ENCODE assay signal across 8 cellular contexts in genomic region chr1:203320546-203321272, GRCh38. TPM values are rescaled to one million over a fixed set of nuclear protein-coding genes. Genes with fewer than 3 reads are reported as not detected.
DNase-seq lines count a peak whose midpoint lies in the region; ATAC-seq and TF ChIP-seq lines count a peak whose summit lies in the region.

No MANE protein-coding gene starts in this region.

- ATAC-seq in GM21786 (IDR thresholded peaks at IDR 0.05; ENCODE audit: unreplicated experiment) (peak; percentile 60), mucosa of descending colon (peak; percentile 73), HG03565 (IDR thresholded peaks at IDR 0.05; ENCODE audit: unreplicated experiment) (no peak)

- TF ChIP-seq CTCF in GM12865 (IDR thresholded peaks at IDR 0.05; ENCODE audit: insufficient read depth, low read depth, low read length, missing control alignments) (no peak), cardiac fibroblast (IDR thresholded peaks at IDR 0.05; ENCODE audit: low read depth, low read length) (no peak), mucosa of descending colon (IDR thresholded peaks at IDR 0.05) (no peak), BE2C (IDR thresholded peaks at IDR 0.05; ENCODE audit: low read depth, low read length) (no peak)

- no peaks in the 10 kb centered on the region for H3K27me3 ChIP-seq in BE2C

- DNase-seq in GM12865 (ENCODE audit: low read depth) (peak; percentile 95), LHCN-M2 (ENCODE audit: low read depth) (peak; percentile 62), SHP77 (lab: John Stamatoyannopoulos, UW) (peak; percentile 95 to 97), cardiac fibroblast (ENCODE audit: low read depth in 2 of 2) (peak; percentile 65 to 69), mucosa of descending colon (peak; percentile 77 to 92 (median 80)), BE2C (no peak)

- no peaks in the 10 kb centered on the region for H3K9me3 ChIP-seq in mucosa of descending colon
- H3K9me3 ChIP-seq in BE2C: no peaks in the 10 kb centered on the region

- H3K4me3 ChIP-seq in GM12865 (ENCODE audit: low read depth, low read length) (no peak overlapping the region), cardiac fibroblast (replicated peaks in 1 of 2; ENCODE audit: low read depth in 2 of 2, low read length in 2 of 2) (no peak overlapping the region), mucosa of descending colon (no peak overlapping the region), BE2C (ENCODE audit: low read depth, low read length) (no peak overlapping the region)

- H3K36me3 ChIP-seq in mucosa of descending colon (ENCODE audit: low read depth): no peaks in the 10 kb centered on the region
- H3K36me3 ChIP-seq in BE2C: no peaks in the 10 kb centered on the region

- H3K4me1 ChIP-seq in mucosa of descending colon (ENCODE audit: low read depth) (peaks cover 79% of the 10 kb centered on the region), BE2C (peaks cover 55% of the 10 kb centered on the region)

- intact Hi-C loops in mucosa of descending colon (cut with DNase I, micrococcal nuclease): no loop called here

RNA-seq across cellular contexts. Expression of gene BTG2, which starts 15.4 kb away (rescaled TPM):
- total RNA-seq in LHCN-M2 (2014; rRNA removed) (19.0 and 30.4 TPM in 2 replicates), mucosa of descending colon (100 to 1,000 TPM in 1 of 3 donors, 10 to 100 TPM in 2; 65.7 to 406 (median 69.1) TPM)
- polyA plus RNA-seq in LHCN-M2 (2012): 25.1 TPM
- 15.1 TPM for polyA plus RNA-seq in BE2C (2012; ENCODE audit: insufficient read depth, insufficient read length, low read depth)

RNA-seq across cellular contexts. Expression of gene FMOD, which starts 30.2 kb away (rescaled TPM):
- total RNA-seq in LHCN-M2 (2014; rRNA removed) (3.0 and 3.1 TPM in 2 replicates), mucosa of descending colon (10 to 100 TPM; 26.6 to 45.7 (median 33.3) TPM)
- polyA plus RNA-seq in LHCN-M2 (2012): 2.8 TPM
- polyA plus RNA-seq in BE2C (2012; ENCODE audit: insufficient read depth, insufficient read length, low read depth): 0.85 TPM
